In genomic region chr14:68788275-68789001, GRCh38 we compare ENCODE assay signal across 8 cellular contexts. TPM values are rescaled to one million over a fixed set of nuclear protein-coding genes. Genes with fewer than 3 reads are reported as not detected.
DNase-seq lines count a peak whose midpoint lies in the region; ATAC-seq and TF ChIP-seq lines count a peak whose summit lies in the region.

No MANE protein-coding gene starts in this region.

- intact Hi-C loops in CD14-positive monocyte (cut with micrococcal nuclease), result loop anchor here in 1 of 2 donors (2.0 kb wide), 2 partner anchors 46 to 190 kb away; no protein-coding TSS in a partner anchor
- intact Hi-C loops in Panc1 (cut with micrococcal nuclease; ENCODE audit: unreplicated experiment), result loop anchor here (10.0 kb wide), 1 partner anchor 194 kb away; no protein-coding TSS in a partner anchor

- CTCF ChIA-PET in Panc1 (lab: Charles Lee), result interaction anchor here (0.6 to 0.8 kb wide), 5 partner anchors 8 to 578 kb away, joined by 3 to 4 read pairs (median 3); no protein-coding TSS in a partner anchor

- H3K4me3 ChIP-seq in Panc1 (ENCODE audit: low read depth in 2 of 2, low read length in 2 of 2), result no peak overlapping the region
- peak overlapping the region; percentile 99 for H3K4me3 ChIP-seq in epithelial cell of esophagus (ENCODE audit: low read length)
- peak overlapping the region; percentile 87 for H3K4me3 ChIP-seq in osteoblast (ENCODE audit: insufficient read depth, low read length)

- peaks cover 49% of the 10 kb centered on the region for H3K4me1 Mint-ChIP-seq in CD14-positive monocyte

- peak overlapping the region; percentile 72 to 100 (median 87) for H3K27ac Mint-ChIP-seq in CD14-positive monocyte

- in situ Hi-C loops in Panc1 (cut with HindIII; ENCODE audit: low pct_unique_long_range_greater_than_20kb, low sequenced_read_pairs), result no loop called here

- H3K27me3 ChIP-seq in Panc1 (ENCODE audit: control insufficient read depth, insufficient read depth, low read length), result no peaks in the 10 kb centered on the region
- no peaks in the 10 kb centered on the region for H3K27me3 ChIP-seq in osteoblast (ENCODE audit: insufficient read depth, low read length)

- H3K4me3 Mint-ChIP-seq in CD14-positive monocyte, result peak overlapping the region; percentile 95 to 100

- BruUV-seq in Panc1 (replicated peaks; lab: Mats Ljungman, UMichigan), result TSS peak; percentile 71

- H3K27ac ChIP-seq in Panc1 (ENCODE audit: low read length) (no peak overlapping the region), osteoblast (ENCODE audit: low read depth, low read length) (peak overlapping the region; percentile 52)

- peaks cover 40% of the 10 kb centered on the region for H4K20me1 ChIP-seq in osteoblast (ENCODE audit: insufficient read depth, low read length)

- peaks cover 0 to 11% (median 2%) of the 10 kb centered on the region in 7 donors for H3K9me3 Mint-ChIP-seq in CD14-positive monocyte

- POLR2A ChIA-PET in Panc1 (lab: Charles Lee), result interaction anchor here (0.6 to 1.0 kb wide), 6 partner anchors 33 to 844 kb away, joined by 3 to 10 read pairs (median 5); no protein-coding TSS in a partner anchor

- H3K36me3 Mint-ChIP-seq in CD14-positive monocyte, result peaks cover 53 to 59% of the 10 kb centered on the region in 2 donors

- DNase-seq in CD14-positive monocyte (ENCODE audit: low spot score) (no peak), Panc1 (ENCODE audit: low read depth, low spot score) (no peak), epithelial cell of esophagus (ENCODE audit: low read depth) (no peak), osteoblast (ENCODE audit: insufficient read length, low spot score, missing footprints) (no peak), NCI-H187 treated with DMSO at 0.1 percent for 48 hours (lab: John Stamatoyannopoulos, UW) (no peak), NCI-H2029 treated with DMSO at 0.1 percent for 48 hours (lab: John Stamatoyannopoulos, UW) (no peak), 8988T (no peak)

- H3K79me2 ChIP-seq in osteoblast (ENCODE audit: insufficient read depth, low read length), result peaks cover 47% of the 10 kb centered on the region

- H3K36me3 ChIP-seq in Panc1 (ENCODE audit: control insufficient read depth, insufficient read depth, low read length) (peaks cover 24% of the 10 kb centered on the region), osteoblast (ENCODE audit: insufficient read depth, low read length) (peaks cover 40% of the 10 kb centered on the region)

- peaks cover 4 to 16% (median 12%) of the 10 kb centered on the region in 3 donors for H3K27me3 Mint-ChIP-seq in CD14-positive monocyte (ENCODE audit: low read depth in 3 of 3)

- peak overlapping the region; percentile 99 for H3K4me2 ChIP-seq in osteoblast (ENCODE audit: insufficient read depth, low read length)

- peaks cover 18% of the 10 kb centered on the region for H3K4me1 ChIP-seq in Panc1 (ENCODE audit: control insufficient read depth, insufficient read depth, low read length)
- H3K4me1 ChIP-seq in osteoblast (ENCODE audit: insufficient read depth, low read length), result peaks cover 37% of the 10 kb centered on the region

- no peak overlapping the region for H2AFZ ChIP-seq in osteoblast (ENCODE audit: low read length)

- no peak for ATAC-seq in Panc1
- no peak for ATAC-seq in HG03045 (IDR thresholded peaks at IDR 0.05; ENCODE audit: unreplicated experiment)

- no peaks in the 10 kb centered on the region for H3K9me3 ChIP-seq in Panc1 (ENCODE audit: control insufficient read depth, insufficient read depth, low read depth, low read length)
- H3K9me3 ChIP-seq in osteoblast (ENCODE audit: low read depth, low read length), result no peaks in the 10 kb centered on the region

- TF ChIP-seq CTCF in CD14-positive monocyte (IDR thresholded peaks at IDR 0.05), result no peak
- TF ChIP-seq CTCF in Panc1 (IDR thresholded peaks at IDR 0.05), result no peak
- TF ChIP-seq CTCF in epithelial cell of esophagus (IDR thresholded peaks at IDR 0.05; ENCODE audit: insufficient read depth, low read depth, low read length, missing control alignments), result no peak
- no peak for TF ChIP-seq CTCF in osteoblast (IDR thresholded peaks at IDR 0.05; ENCODE audit: extremely low read depth, low read depth, low read length)

RNA-seq across cellular contexts. Expression of gene ZFP36L1, which starts 4.4 kb away (rescaled TPM):
- 100 to 1,000 TPM; 151 to 185 TPM for polyA plus RNA-seq in CD14-positive monocyte
- total RNA-seq in Panc1 (2021; ENCODE audit: unreplicated experiment), result 84.9 TPM
- polyA plus RNA-seq in Panc1 (2012; ENCODE audit: insufficient read length), result 126 TPM
- 46.7 and 47.1 TPM in 2 replicates for total RNA-seq in osteoblast

Comparison
In these comparisons a context has a peak if more than half of its experiments do, and no peak if none do; other contexts are left out.
1. H3K4me3 ChIP-seq: peak in epithelial cell of esophagus (single experiment) and osteoblast (single experiment); none in Panc1 (0 of 2).